In the genomic region with DNA sequence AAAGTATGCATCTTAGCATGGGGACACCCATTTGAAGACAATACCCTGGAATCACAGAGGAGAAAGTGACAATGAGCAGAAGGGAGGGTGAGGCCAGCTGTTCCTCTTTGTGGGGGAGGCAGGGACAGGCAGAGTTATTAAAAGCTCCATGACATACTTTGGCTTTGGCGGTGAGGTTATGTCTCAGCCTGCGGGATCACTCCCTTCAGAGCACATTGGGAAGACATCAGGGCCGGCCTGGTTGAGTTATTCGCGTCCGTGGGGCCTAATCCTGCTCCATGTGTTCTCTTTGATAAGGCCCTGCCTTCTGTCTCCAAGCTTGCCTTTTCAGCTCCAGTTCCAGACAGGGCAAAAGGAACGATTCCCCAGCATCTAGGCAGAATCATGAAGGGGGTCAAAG, we compare ENCODE assay signal across 22 cellular contexts.
DNase-seq lines count a peak whose midpoint lies in the region; ATAC-seq, FAIRE-seq and TF ChIP-seq lines count a peak whose summit lies in the region.
"Had no signal": no experiment of that assay in that cellular context is flagged by ENCODE, and none has a peak within 500 bp of the region (broad histone marks: within the 10 kb centered on the region; RNA-seq: fewer than 3 reads in every experiment).

No MANE protein-coding gene starts in this region.

- H3K9me3 ChIP-seq in right atrium auricular region (no peaks in the 10 kb centered on the region), psoas muscle (no peaks in the 10 kb centered on the region)

- FAIRE-seq in urothelium cell line (lab: Jason Lieb, UNC) = peak; percentile 32
- FAIRE-seq: GM12891 had no signal

- no peak overlapping the region for H3K27ac Mint-ChIP-seq in mesothelial cell of epicardium
- H3K27ac Mint-ChIP-seq: CD8-positive, alpha-beta T cell had no signal

- H3K4me1 Mint-ChIP-seq in mesothelial cell of epicardium = no peaks in the 10 kb centered on the region

- no peak overlapping the region for H3K4me3 Mint-ChIP-seq in mesothelial cell of epicardium
- H3K4me3 Mint-ChIP-seq: CD8-positive, alpha-beta T cell had no signal

- WGBS in psoas muscle, 3 donors = 28 to 36% (median 31%) methylated on average over 7 of the region's 7 CpGs

- DNase-seq in Right ventricle myocardium inferior (ENCODE audit: missing footprints) = no peak
- DNase-seq in right atrium auricular region (ENCODE audit: low spot score) = no peak
- no peak for DNase-seq in left ventricle myocardium superior
- DNase-seq in psoas muscle = peak; percentile 19 to 61
- no peak for DNase-seq in urothelium cell line (ENCODE audit: low spot score)
- DNase-seq in NCI-H2029 (lab: John Stamatoyannopoulos, UW) = no peak
- no peak for DNase-seq in mesothelial cell of epicardium (ENCODE audit: low spot score in 2 of 2, unreplicated experiment in 2 of 2)
- DNase-seq in activated CD4-positive, CD25-positive, alpha-beta regulatory T cell treated with anti-CD3 and anti-CD28 coated beads, Interleukin-2, amount 50 U/mL, for 72 hours = no peak
- DNase-seq: AML-193; C1 segment of cervical spinal cord; CD8-positive, alpha-beta T cell; DND-41; H7; KG1; NCI-H1436; NCI-H1930; NCI-H2227 treated with DMSO at 0.1 percent for 48 hours; NCI-H510A; NK-92 treated with Interleukin-12 subunit alpha and Interleukin-12 subunit beta, amount 100 ng/mL, for 24 hours had no signal

- peak; percentile 44 for ATAC-seq in Right ventricle myocardium inferior
- ATAC-seq in left ventricle myocardium superior = peak; percentile 76
- ATAC-seq in psoas muscle = peak; percentile 95 to 100 (median 98)
- ATAC-seq: CD8-positive, alpha-beta T cell had no signal

- H3K9me3 Mint-ChIP-seq in mesothelial cell of epicardium = no peaks in the 10 kb centered on the region
- H3K9me3 Mint-ChIP-seq: CD8-positive, alpha-beta T cell had no signal

- H3K27me3 ChIP-seq in right atrium auricular region = no peaks in the 10 kb centered on the region
- H3K27me3 ChIP-seq in psoas muscle (ENCODE audit: insufficient read depth in 3 of 3, low read length in 2 of 3) = no peaks in the 10 kb centered on the region

- H3K4me1 ChIP-seq in right atrium auricular region (no peaks in the 10 kb centered on the region), psoas muscle (peaks cover 6% of the 10 kb centered on the region)

- intact Hi-C loops in Right ventricle myocardium inferior (cut with DNase I) = no loop called here
- intact Hi-C loops in left ventricle myocardium superior (cut with micrococcal nuclease) = no loop called here
- intact Hi-C loops in psoas muscle (cut with DNase I) = loop anchor here (2.0 to 10.0 kb wide), 3 partner anchors 44 to 88 kb away; no protein-coding TSS in a partner anchor

- no peaks in the 10 kb centered on the region for H3K36me3 Mint-ChIP-seq in mesothelial cell of epicardium
- H3K36me3 Mint-ChIP-seq: CD8-positive, alpha-beta T cell had no signal

- H3K27ac ChIP-seq in right atrium auricular region = no peak overlapping the region
- H3K27ac ChIP-seq in psoas muscle = peak overlapping the region; percentile 66
- H3K27ac ChIP-seq: HL-60, RWPE1 had no signal

- H3K4me3 ChIP-seq in right atrium auricular region (no peak overlapping the region), psoas muscle (no peak overlapping the region)

- H3K27me3 Mint-ChIP-seq in mesothelial cell of epicardium (ENCODE audit: low read depth) = peaks cover 1% of the 10 kb centered on the region

- no peaks in the 10 kb centered on the region for H3K36me3 ChIP-seq in right atrium auricular region
- no peaks in the 10 kb centered on the region for H3K36me3 ChIP-seq in psoas muscle (ENCODE audit: insufficient read depth in 1 of 2, low read depth in 1 of 2)

- TF ChIP-seq CTCF in right atrium auricular region (IDR thresholded peaks at IDR 0.05) (no peak), psoas muscle (IDR thresholded peaks at IDR 0.05) (no peak), mesothelial cell of epicardium (IDR thresholded peaks at IDR 0.05; ENCODE audit: unreplicated experiment) (no peak)

Comparison
In these comparisons a context has a peak if more than half of its experiments do, and no peak if none do; other contexts are left out.
1. ATAC-seq: peak in every context shown above with its lines; median percentile 98 in psoas muscle; 76 in left ventricle myocardium superior; 44 in Right ventricle myocardium inferior.
2. DNase-seq: peak in psoas muscle (2 of 2); none in Right ventricle myocardium inferior (single experiment), right atrium auricular region (single experiment), left ventricle myocardium superior (single experiment), urothelium cell line (single experiment), NCI-H2029 (single experiment), mesothelial cell of epicardium (0 of 2) and activated CD4-positive, CD25-positive, alpha-beta regulatory T cell treated with anti-CD3 and anti-CD28 coated beads, Interleukin-2, amount 50 U/mL, for 72 hours (single experiment).
3. intact Hi-C loops: an anchor here in psoas muscle (2.0 to 10.0 kb wide); none called in Right ventricle myocardium inferior and left ventricle myocardium superior.